Comparison of ENCODE assay signal across 1 cellular context in the genomic region with DNA sequence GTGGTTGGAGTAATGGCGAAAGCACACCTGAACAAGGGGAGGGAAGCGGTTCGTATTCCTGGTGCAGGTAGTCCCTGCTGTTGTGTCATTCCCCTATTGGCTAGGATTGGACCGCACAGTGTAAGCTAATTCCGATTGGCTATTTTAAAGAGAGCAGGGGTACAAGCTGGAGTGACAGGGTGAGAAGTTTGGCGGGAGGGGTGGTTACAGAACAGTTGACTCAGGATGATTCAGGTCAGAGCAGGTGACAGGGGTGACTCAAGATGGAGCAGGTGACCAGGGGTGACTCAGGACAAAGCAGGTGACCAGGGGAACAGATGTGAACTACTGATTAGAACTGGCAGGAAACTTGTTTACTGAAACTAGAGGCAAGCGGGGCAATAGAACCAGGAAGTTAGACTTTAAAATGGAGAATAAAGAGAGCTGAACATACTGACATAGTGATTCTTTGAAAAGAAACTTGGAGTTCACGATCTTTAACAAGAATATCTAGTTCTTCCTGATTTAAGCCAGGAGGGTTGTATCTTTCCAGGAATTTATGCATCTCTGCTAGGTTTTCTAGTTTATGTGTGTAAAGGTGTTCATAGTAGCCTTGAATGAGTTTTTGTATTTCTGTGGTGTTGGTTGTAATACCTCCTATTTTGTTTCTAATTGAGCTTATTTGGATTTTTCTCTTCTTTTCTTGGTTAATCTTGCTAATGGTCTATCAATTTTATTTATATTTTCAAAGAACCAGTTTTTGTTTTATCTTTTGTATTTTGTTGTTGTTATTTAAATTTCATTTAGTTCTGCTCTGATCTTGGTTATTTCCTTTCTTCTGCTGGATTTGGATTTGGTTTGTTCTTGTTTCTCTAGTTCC.
A peak's percentile ranks its signal among the peaks of the same experiment; 100 is the strongest.
TF ChIP-seq lines count a peak whose summit lies in the region.
"Not testable (repeated sequence)": the region's sequence is repeated elsewhere in the genome, so short reads cannot be mapped to it uniquely, and the experiment has no call there.

No MANE protein-coding gene starts in this region.

TF ChIP-seq in K562, 482 proteins besides CTCF, POLR2A, EP300 and RAD21 (continued from another document and continues in another):
- TF ChIP-seq AFF1 (IDR thresholded peaks at IDR 0.05; ENCODE audit: low read depth in 1 of 2, partially characterized antibody in 2 of 2): peak in 1 of 2 experiments; percentile 94
- TF ChIP-seq USF2 (CRISPR knock-in tag; IDR thresholded peaks at IDR 0.05): peak; percentile 37; the same call in 1 of the 2 replicates
- TF ChIP-seq MAFG (tag; conservative IDR thresholded peaks at IDR 0.05): peak; percentile 82
- TF ChIP-seq POLR2H (tag; IDR thresholded peaks at IDR 0.05; ENCODE audit: low read depth): 0 out of 2 replicates have a peak, but pooled peaks have one; percentile 74
- TF ChIP-seq, protein P1, sequence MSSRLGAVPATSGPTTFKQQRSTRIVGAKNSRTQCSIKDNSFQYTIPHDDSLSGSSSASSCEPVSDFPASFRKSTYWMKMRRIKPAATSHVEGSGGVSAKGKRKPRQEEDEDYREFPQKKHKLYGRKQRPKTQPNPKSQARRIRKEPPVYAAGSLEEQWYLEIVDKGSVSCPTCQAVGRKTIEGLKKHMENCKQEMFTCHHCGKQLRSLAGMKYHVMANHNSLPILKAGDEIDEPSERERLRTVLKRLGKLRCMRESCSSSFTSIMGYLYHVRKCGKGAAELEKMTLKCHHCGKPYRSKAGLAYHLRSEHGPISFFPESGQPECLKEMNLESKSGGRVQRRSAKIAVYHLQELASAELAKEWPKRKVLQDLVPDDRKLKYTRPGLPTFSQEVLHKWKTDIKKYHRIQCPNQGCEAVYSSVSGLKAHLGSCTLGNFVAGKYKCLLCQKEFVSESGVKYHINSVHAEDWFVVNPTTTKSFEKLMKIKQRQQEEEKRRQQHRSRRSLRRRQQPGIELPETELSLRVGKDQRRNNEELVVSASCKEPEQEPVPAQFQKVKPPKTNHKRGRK (tag; IDR thresholded peaks at IDR 0.05): peak; percentile 79
- TF ChIP-seq CUX1 (CRISPR knock-in tag; IDR thresholded peaks at IDR 0.05): peak; percentile 83
- peak; percentile 87 for TF ChIP-seq ZNF316 (IDR thresholded peaks at IDR 0.05)
- peak in 1 of 2 experiments; percentile 71; a peak in 1 of 4 replicates for TF ChIP-seq ARNT (IDR thresholded peaks at IDR 0.05)
- peak; percentile 95 for TF ChIP-seq TOE1 (IDR thresholded peaks at IDR 0.05; ENCODE audit: borderline replicate concordance)
- not testable (repeated sequence) for TF ChIP-seq TOE1 (CRISPR knock-in tag; IDR thresholded peaks at IDR 0.05; ENCODE audit: borderline replicate concordance, low read depth); PBX2 (CRISPR knock-in tag; IDR thresholded peaks at IDR 0.05; ENCODE audit: low read depth); TEAD4 (CRISPR knock-in tag; IDR thresholded peaks at IDR 0.05; ENCODE audit: borderline replicate concordance)
- TF ChIP-seq RCOR1 (IDR thresholded peaks at IDR 0.05; ENCODE audit: borderline replicate concordance in 1 of 2, low read depth in 2 of 2, low read length in 2 of 2): peak in 1 of 2 experiments; percentile 63; a peak in 1 of 4 replicates
- TF ChIP-seq TEAD2 (tag; IDR thresholded peaks at IDR 0.05): 0 out of 2 replicates have a peak, but pooled peaks have one; percentile 7
- peak; percentile 93 for TF ChIP-seq ARID1B (IDR thresholded peaks at IDR 0.05)
- TF ChIP-seq, protein P2, sequence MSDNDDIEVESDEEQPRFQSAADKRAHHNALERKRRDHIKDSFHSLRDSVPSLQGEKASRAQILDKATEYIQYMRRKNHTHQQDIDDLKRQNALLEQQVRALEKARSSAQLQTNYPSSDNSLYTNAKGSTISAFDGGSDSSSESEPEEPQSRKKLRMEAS (CRISPR knock-in tag; IDR thresholded peaks at IDR 0.05): peak; percentile 29; the same call in 1 of the 2 replicates
- TF ChIP-seq, protein P3, sequence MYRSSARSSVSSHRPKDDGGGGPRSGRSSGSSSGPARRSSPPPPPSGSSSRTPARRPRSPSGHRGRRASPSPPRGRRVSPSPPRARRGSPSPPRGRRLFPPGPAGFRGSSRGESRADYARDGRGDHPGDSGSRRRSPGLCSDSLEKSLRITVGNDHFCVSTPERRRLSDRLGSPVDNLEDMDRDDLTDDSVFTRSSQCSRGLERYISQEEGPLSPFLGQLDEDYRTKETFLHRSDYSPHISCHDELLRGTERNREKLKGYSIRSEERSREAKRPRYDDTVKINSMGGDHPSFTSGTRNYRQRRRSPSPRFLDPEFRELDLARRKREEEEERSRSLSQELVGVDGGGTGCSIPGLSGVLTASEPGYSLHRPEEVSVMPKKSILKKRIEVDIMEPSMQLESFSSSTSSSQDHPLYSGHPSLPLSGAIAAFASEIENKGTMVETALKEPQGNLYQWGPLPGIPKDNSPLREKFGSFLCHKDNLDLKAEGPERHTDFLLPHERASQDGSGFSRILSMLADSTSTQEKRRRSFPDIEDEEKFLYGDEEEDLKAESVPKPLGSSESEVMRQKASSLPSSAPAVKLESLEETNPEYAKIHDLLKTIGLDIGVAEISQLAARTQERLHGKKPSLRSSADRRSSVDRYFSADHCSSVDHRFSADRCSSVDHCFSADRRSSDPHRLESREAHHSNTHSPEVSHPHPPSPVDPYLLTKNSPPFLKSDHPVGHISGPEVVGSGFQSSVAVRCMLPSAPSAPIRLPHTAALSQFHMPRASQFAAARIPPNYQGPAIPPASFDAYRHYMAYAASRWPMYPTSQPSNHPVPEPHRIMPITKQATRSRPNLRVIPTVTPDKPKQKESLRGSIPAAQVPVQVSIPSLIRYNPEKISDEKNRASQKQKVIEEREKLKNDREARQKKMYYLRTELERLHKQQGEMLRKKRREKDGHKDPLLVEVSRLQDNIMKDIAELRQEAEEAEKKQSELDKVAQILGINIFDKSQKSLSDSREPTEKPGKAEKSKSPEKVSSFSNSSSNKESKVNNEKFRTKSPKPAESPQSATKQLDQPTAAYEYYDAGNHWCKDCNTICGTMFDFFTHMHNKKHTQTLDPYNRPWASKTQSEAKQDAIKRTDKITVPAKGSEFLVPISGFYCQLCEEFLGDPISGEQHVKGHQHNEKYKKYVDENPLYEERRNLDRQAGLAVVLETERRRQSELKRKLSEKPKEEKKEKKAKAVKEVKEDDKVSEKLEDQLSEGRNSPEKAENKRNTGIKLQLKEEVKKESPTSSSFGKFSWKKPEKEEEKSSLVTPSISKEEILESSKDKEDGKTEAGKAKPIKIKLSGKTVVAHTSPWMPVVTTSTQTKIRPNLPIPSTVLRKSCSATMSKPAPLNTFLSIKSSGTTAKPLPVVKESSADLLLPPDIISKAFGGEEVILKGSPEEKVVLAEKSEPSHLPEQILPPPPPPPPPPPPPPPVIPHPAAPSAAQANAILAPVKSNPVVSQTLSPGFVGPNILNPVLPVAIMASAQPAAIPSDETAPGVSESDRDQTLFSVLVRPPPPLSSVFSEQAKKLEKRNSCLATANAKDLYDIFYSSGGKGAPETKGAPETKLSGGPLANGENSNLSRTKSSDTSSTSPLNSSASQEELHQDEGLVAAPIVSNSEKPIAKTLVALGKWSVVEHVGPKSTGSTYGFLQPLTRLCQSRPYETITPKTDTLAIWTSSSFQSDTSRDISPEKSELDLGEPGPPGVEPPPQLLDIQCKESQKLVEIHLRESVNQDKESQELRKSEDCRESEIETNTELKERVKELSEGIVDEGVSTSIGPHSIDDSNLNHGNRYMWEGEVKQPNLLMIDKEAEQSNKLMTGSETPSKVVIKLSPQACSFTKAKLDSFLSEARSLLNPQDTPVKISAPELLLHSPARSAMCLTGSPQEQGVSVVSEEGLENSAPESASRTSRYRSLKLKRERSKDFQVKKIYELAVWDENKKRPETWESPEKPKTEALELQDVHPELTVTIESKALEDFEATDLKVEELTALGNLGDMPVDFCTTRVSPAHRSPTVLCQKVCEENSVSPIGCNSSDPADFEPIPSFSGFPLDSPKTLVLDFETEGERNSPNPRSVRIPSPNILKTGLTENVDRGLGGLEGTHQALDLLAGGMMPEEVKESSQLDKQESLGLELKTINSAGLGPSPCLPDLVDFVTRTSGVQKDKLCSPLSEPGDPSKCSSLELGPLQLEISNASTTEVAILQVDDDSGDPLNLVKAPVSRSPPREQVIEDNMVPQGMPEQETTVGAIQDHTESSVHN (IDR thresholded peaks at IDR 0.05; ENCODE audit: borderline replicate concordance in 1 of 2, low read depth in 1 of 2): peak in 1 of 2 experiments; percentile 99; a peak in 2 of 4 replicates
- peak; percentile 75 for TF ChIP-seq PBX2 (tag; conservative IDR thresholded peaks at IDR 0.05; ENCODE audit: low read depth)
- peak; percentile 98 for TF ChIP-seq TAF9B (IDR thresholded peaks at IDR 0.05; ENCODE audit: partially characterized antibody)
- peak; percentile 95 for TF ChIP-seq NFE2 (IDR thresholded peaks at IDR 0.05; ENCODE audit: low read depth)
- peak; percentile 83 for TF ChIP-seq TAL1 (IDR thresholded peaks at IDR 0.05)
- TF ChIP-seq TEAD4 (IDR thresholded peaks at IDR 0.05; ENCODE audit: low read length): peak; percentile 72; the same call in 1 of the 2 replicates
- TF ChIP-seq CXXC5 (CRISPR knock-in tag; IDR thresholded peaks at IDR 0.05): peak; percentile 30; the same call in 1 of the 2 replicates
